In genomic region chr1:153535664-153536585, GRCh38 we compare ENCODE assay signal across 8 cellular contexts. TPM values are rescaled to one million over a fixed set of nuclear protein-coding genes. Genes with fewer than 3 reads are reported as not detected.
DNase-seq lines count a peak whose midpoint lies in the region; ATAC-seq and TF ChIP-seq lines count a peak whose summit lies in the region.

Gene S100A6, minus strand, starts transcription at chr1:153535991. Its CDS starts 652 bp downstream, at chr1:153535339.

- H3F3A ChIP-seq in smooth muscle cell (ENCODE audit: low read depth): peaks cover 19% of the 10 kb centered on the region

- H3K27me3 ChIP-seq in smooth muscle cell (ENCODE audit: low read depth): no peaks in the 10 kb centered on the region

- 31% methylated on average over 34 of the region's 51 CpGs for WGBS in smooth muscle cell (ENCODE audit: low lambda C conversion rate)

- H3K4me1 ChIP-seq in smooth muscle cell (ENCODE audit: low read depth): peaks cover 16% of the 10 kb centered on the region

- peaks cover 6% of the 10 kb centered on the region for H4K20me1 ChIP-seq in smooth muscle cell (ENCODE audit: low read depth)

- peak within 1 kb of the TSS; percentile 88 for H3K4me2 ChIP-seq in smooth muscle cell

- H2AFZ ChIP-seq in smooth muscle cell (ENCODE audit: low read depth): peak within 1 kb of the TSS; percentile 61

- peaks cover 10% of the 10 kb centered on the region for H3K79me2 ChIP-seq in smooth muscle cell (ENCODE audit: low read depth)

- no peaks in the 10 kb centered on the region for H3K9me3 ChIP-seq in smooth muscle cell (replicated peaks; ENCODE audit: low read depth)

- H3K4me3 ChIP-seq in smooth muscle cell: peak within 1 kb of the TSS; percentile 61

- H3K27ac ChIP-seq in smooth muscle cell (ENCODE audit: low read depth): peak within 1 kb of the TSS; percentile 93

- ATAC-seq in HG03135 (IDR thresholded peaks at IDR 0.05; ENCODE audit: unreplicated experiment): no peak

- no peaks in the 10 kb centered on the region for H3K36me3 ChIP-seq in smooth muscle cell (ENCODE audit: low read depth)

- H3K9ac ChIP-seq in smooth muscle cell (ENCODE audit: low read depth): peak within 1 kb of the TSS; percentile 69

- DNase-seq in NCI-H1417 (lab: John Stamatoyannopoulos, UW) (peak; percentile 59 to 81 (median 72)), NCI-H1417 treated with DMSO at 0.1 percent for 48 hours (lab: John Stamatoyannopoulos, UW) (no peak), NCI-H2081 treated with DMSO at 0.1 percent for 48 hours (lab: John Stamatoyannopoulos, UW) (peak; percentile 18), iris pigment epithelial cell (ENCODE audit: low read depth) (peak; percentile 83), smooth muscle cell (lab: John Stamatoyannopoulos, UW; ENCODE audit: unreplicated experiment) (no peak)
- DNase-seq in activated CD4-positive, alpha-beta T cell treated with anti-CD3 and anti-CD28 coated beads for 24 hours (ENCODE audit: low read depth in 2 of 2): peak; percentile 59 to 66
- peak; percentile 83 for DNase-seq in central memory CD4-positive, alpha-beta T cell

- TF ChIP-seq CTCF in smooth muscle cell (IDR thresholded peaks at IDR 0.05; ENCODE audit: borderline replicate concordance, insufficient read depth, poor library complexity, severe bottlenecking): no peak

RNA-seq across cellular contexts. Expression of gene S100A6, which starts in this region (rescaled TPM):
- total RNA-seq in smooth muscle cell: 410 and 499 TPM in 2 replicates
- 1,358 and 1,471 TPM in 2 replicates for polyA plus RNA-seq in smooth muscle cell

Comparison
In these comparisons a context has a peak if more than half of its experiments do, and no peak if none do; other contexts are left out.
1. DNase-seq: peak in NCI-H1417 (3 of 3), NCI-H2081 treated with DMSO at 0.1 percent for 48 hours (single experiment), activated CD4-positive, alpha-beta T cell treated with anti-CD3 and anti-CD28 coated beads for 24 hours (2 of 2), central memory CD4-positive, alpha-beta T cell (single experiment) and iris pigment epithelial cell (single experiment); none in NCI-H1417 treated with DMSO at 0.1 percent for 48 hours (single experiment) and smooth muscle cell (single experiment).